Comparison of ENCODE assay signal across 8 cellular contexts in genomic region chr10:92592761-92593552, GRCh38. TPM values are rescaled to one million over a fixed set of nuclear protein-coding genes. Genes with fewer than 3 reads are reported as not detected.
DNase-seq lines count a peak whose midpoint lies in the region; ATAC-seq and TF ChIP-seq lines count a peak whose summit lies in the region.

TSS of gene KIF11 (plus strand) at chr10:92593130. CDS start at chr10:92593376, 246 bp downstream.

- peaks cover 14% of the 10 kb centered on the region for H3K79me2 ChIP-seq in trophoblast cell (ENCODE audit: control insufficient read depth, insufficient read depth, low read length, poor library complexity)

- peak within 1 kb of the TSS; percentile 79 for H4K91ac ChIP-seq in trophoblast cell (ENCODE audit: low read depth, low read length)

- TF ChIP-seq CTCF in GM12865 (IDR thresholded peaks at IDR 0.05; ENCODE audit: insufficient read depth, low read depth, low read length, missing control alignments) (no peak), type B pancreatic cell (conservative IDR thresholded peaks at IDR 0.05) (no peak)

- peak within 1 kb of the TSS; percentile 93 for H3K4ac ChIP-seq in trophoblast cell (ENCODE audit: low read depth, low read length)

- H3K4me1 ChIP-seq in adipocyte (ENCODE audit: control insufficient read depth, insufficient read depth, low read length), result peaks cover 25% of the 10 kb centered on the region
- peaks cover 0 to 2% of the 10 kb centered on the region in 2 experiments for H3K4me1 ChIP-seq in trophoblast cell (ENCODE audit: control insufficient read depth in 1 of 2, insufficient read depth in 2 of 2, low read length in 2 of 2)

- H3K4me3 Mint-ChIP-seq in type B pancreatic cell, result peak within 1 kb of the TSS; percentile 96

- intact Hi-C loops in cardiac septum (cut with DNase I), result loop anchor here (5.0 to 10.0 kb wide), 3 partner anchors 94 to 292 kb away; partner anchors contain the start of genes EXOC6 and HHEX

- no peaks in the 10 kb centered on the region for H3K27me3 Mint-ChIP-seq in type B pancreatic cell

- H2BK5ac ChIP-seq in trophoblast cell (ENCODE audit: low read depth, low read length, poor library complexity), result peak within 1 kb of the TSS; percentile 82

- peak within 1 kb of the TSS; percentile 77 for H3K4me2 ChIP-seq in trophoblast cell (ENCODE audit: low read length)

- peak within 1 kb of the TSS; percentile 94 for H3K4me3 ChIP-seq in GM12865 (ENCODE audit: low read depth, low read length)
- H3K4me3 ChIP-seq in adipocyte (ENCODE audit: low read length), result peak within 1 kb of the TSS; percentile 90
- H3K4me3 ChIP-seq in trophoblast cell (ENCODE audit: low read depth, low read length), result peak within 1 kb of the TSS; percentile 96

- H3K23ac ChIP-seq in trophoblast cell (ENCODE audit: low read length), result no peak within 1 kb of the TSS

- H3K36me3 ChIP-seq in adipocyte (ENCODE audit: control insufficient read depth, insufficient read depth, low read length, severe bottlenecking), result no peaks in the 10 kb centered on the region
- H3K36me3 ChIP-seq in trophoblast cell (ENCODE audit: control insufficient read depth in 1 of 2, insufficient read depth in 2 of 2, low read length in 2 of 2), result no peaks in the 10 kb centered on the region

- H2BK120ac ChIP-seq in trophoblast cell (ENCODE audit: insufficient read depth, low read length, poor library complexity), result peak within 1 kb of the TSS; percentile 90

- H3K14ac ChIP-seq in trophoblast cell (ENCODE audit: low read length), result peak within 1 kb of the TSS; percentile 90

- H3K4me1 Mint-ChIP-seq in type B pancreatic cell (ENCODE audit: unreplicated experiment), result peaks cover 22% of the 10 kb centered on the region

- WGBS in trophoblast cell (ENCODE audit: extremely low coverage, insufficient coverage, insufficient read length), result no CpG with 5 or more reads among the region's 58 CpGs

- peak within 1 kb of the TSS; percentile 99 for H2AFZ ChIP-seq in trophoblast cell (ENCODE audit: insufficient read depth, low read length, poor library complexity)

- peak within 1 kb of the TSS; percentile 88 for H3K27ac ChIP-seq in trophoblast cell (ENCODE audit: low read depth, low read length)

- no peaks in the 10 kb centered on the region for H3K36me3 Mint-ChIP-seq in type B pancreatic cell

- peak; percentile 98 for DNase-seq in GM12865 (ENCODE audit: low read depth)
- peak; percentile 95 for DNase-seq in NCI-H1436 (lab: John Stamatoyannopoulos, UW)
- DNase-seq in T follicular helper cell (ENCODE audit: low read depth), result peak; percentile 93
- DNase-seq in adipocyte (ENCODE audit: low read depth), result peak; percentile 99
- peak; percentile 99 for DNase-seq in cardiac septum (ENCODE audit: low spot score)
- DNase-seq in trophoblast cell, result peak; percentile 99
- DNase-seq in type B pancreatic cell (ENCODE audit: extremely low spot score, unreplicated experiment), result peak; percentile 96

- peak; percentile 72 for ATAC-seq in HG02763 (IDR thresholded peaks at IDR 0.05; ENCODE audit: unreplicated experiment)

- no peaks in the 10 kb centered on the region for H3K9me3 Mint-ChIP-seq in type B pancreatic cell

- no peak within 1 kb of the TSS for H2BK12ac ChIP-seq in trophoblast cell (ENCODE audit: low read length)

- H3K27me3 ChIP-seq in adipocyte (replicated peaks; ENCODE audit: control insufficient read depth, insufficient read depth, low read length) (no peaks in the 10 kb centered on the region), trophoblast cell (ENCODE audit: insufficient read depth, low read length) (no peaks in the 10 kb centered on the region)

- H3K9ac ChIP-seq in adipocyte (ENCODE audit: low read length) (peak within 1 kb of the TSS; percentile 90), trophoblast cell (ENCODE audit: low read length) (peak within 1 kb of the TSS; percentile 85)

- H4K8ac ChIP-seq in trophoblast cell (ENCODE audit: low read depth, low read length), result peak within 1 kb of the TSS; percentile 74

- peak within 1 kb of the TSS; percentile 97 for H3K18ac ChIP-seq in trophoblast cell (ENCODE audit: low read length)

- H3K9me3 ChIP-seq in adipocyte (ENCODE audit: control insufficient read depth, low read length) (no peaks in the 10 kb centered on the region), trophoblast cell (ENCODE audit: insufficient read depth, low read depth, low read length) (no peaks in the 10 kb centered on the region)

- H2AK5ac ChIP-seq in trophoblast cell (ENCODE audit: low read length), result no peak within 1 kb of the TSS

- peaks cover 7% of the 10 kb centered on the region for H3K79me1 ChIP-seq in trophoblast cell (ENCODE audit: low read length)

- peak within 1 kb of the TSS; percentile 87 for H4K12ac ChIP-seq in trophoblast cell (ENCODE audit: low read depth, low read length)

- peak within 1 kb of the TSS; percentile 99 for H3K27ac Mint-ChIP-seq in type B pancreatic cell

RNA-seq across cellular contexts. Expression of gene KIF11, which starts in this region (rescaled TPM):
- total RNA-seq in cardiac septum (0.59 TPM), type B pancreatic cell (ENCODE audit: low replicate concordance) (14.6 and 40.6 TPM in 2 replicates)
- polyA plus RNA-seq in trophoblast cell (2013), result 16.6 and 18.0 TPM in 2 replicates

Comparison
In these comparisons a context has a peak if more than half of its experiments do, and no peak if none do; other contexts are left out.
1. Peak in every context shown above with its lines: DNase-seq, ATAC-seq, H3K4me3 ChIP-seq and H3K27ac ChIP-seq.
2. Peak in DNase-seq in cardiac septum; RNA of the gene not detected or under 1 TPM.